8 cellular contexts compared by ENCODE assay signal in genomic region chr2:17752281-17752680, GRCh38. TPM values are rescaled to one million over a fixed set of nuclear protein-coding genes. Genes with fewer than 3 reads are reported as not detected.
A peak's percentile ranks its signal among the peaks of the same experiment; 100 is the strongest.
DNase-seq lines count a peak whose midpoint lies in the region; ATAC-seq, FAIRE-seq and TF ChIP-seq lines count a peak whose summit lies in the region.

No MANE protein-coding gene starts in this region.

- DNase-seq in DND-41 = no peak
- DNase-seq in memory B cell (ENCODE audit: low spot score in 2 of 2) = peak in 1 of 2 donors; percentile 10
- DNase-seq in D721Med (ENCODE audit: insufficient read length, low spot score) = no peak
- DNase-seq in activated CD4-positive, CD25-positive, alpha-beta regulatory T cell (lab: John Stamatoyannopoulos, UW) = no peak
- no peak for DNase-seq in NCI-H345 treated with DMSO at 0.1 percent for 48 hours (lab: John Stamatoyannopoulos, UW; ENCODE audit: unreplicated experiment)
- no peak for DNase-seq in dermis blood vessel endothelial cell

- H3K36me3 Mint-ChIP-seq in memory B cell = peaks cover 1% of the 10 kb centered on the region

- H3K4me3 Mint-ChIP-seq in memory B cell = peak overlapping the region; percentile 90

- peak overlapping the region; percentile 98; the same call in 1 of the 2 replicates for H3K27ac ChIP-seq in DND-41 (ENCODE audit: low read length)

- no peaks in the 10 kb centered on the region for H3K9me3 Mint-ChIP-seq in memory B cell

- peaks cover 57% of the 10 kb centered on the region for H3K4me1 ChIP-seq in DND-41 (ENCODE audit: insufficient read depth, low read length)

- no peak for ATAC-seq in DND-41 (ENCODE audit: insufficient read depth, low read depth)
- ATAC-seq in GM21825 (IDR thresholded peaks at IDR 0.05; ENCODE audit: unreplicated experiment) = peak; percentile 14
- peak; percentile 21 for ATAC-seq in memory B cell (ENCODE audit: low read depth)

- no peaks in the 10 kb centered on the region for H3K27me3 ChIP-seq in DND-41 (ENCODE audit: insufficient read depth, low read length, poor library complexity)

- TF ChIP-seq CTCF in DND-41 (IDR thresholded peaks at IDR 0.05; ENCODE audit: borderline replicate concordance, extremely low read depth, low read length, poor library complexity, severe bottlenecking) = no peak
- no peak for TF ChIP-seq CTCF in WI38 (IDR thresholded peaks at IDR 0.05; ENCODE audit: low read depth, low read length)
- no peak for TF ChIP-seq CTCF in D721Med (IDR thresholded peaks at IDR 0.05; ENCODE audit: insufficient read depth, missing control alignments)

- peak overlapping the region; percentile 94 for H3K27ac Mint-ChIP-seq in memory B cell

- peaks cover 90% of the 10 kb centered on the region for H3K79me2 ChIP-seq in DND-41 (ENCODE audit: insufficient read depth, low read length)

- no peaks in the 10 kb centered on the region for H3K27me3 Mint-ChIP-seq in memory B cell

- no peaks in the 10 kb centered on the region for H3K9me3 ChIP-seq in DND-41 (ENCODE audit: insufficient read depth, low read length, severe bottlenecking)

- H3K4me3 ChIP-seq in DND-41 (ENCODE audit: low read depth in 1 of 2, low read length in 2 of 2) (peak overlapping the region; percentile 97 to 100; a peak in 3 of 4 replicates), WI38 (ENCODE audit: low read depth, low read length) (peak overlapping the region; percentile 89)

- H3K9ac ChIP-seq in DND-41 (ENCODE audit: low read depth, low read length) = peak overlapping the region; percentile 99

- peaks cover 8% of the 10 kb centered on the region; the same call in 1 of the 2 replicates for H3K36me3 ChIP-seq in DND-41 (ENCODE audit: insufficient read depth, low read length)

- H3K4me2 ChIP-seq in DND-41 (ENCODE audit: insufficient read depth, low read length) = peak overlapping the region; percentile 86

- peaks cover 30% of the 10 kb centered on the region for H3K4me1 Mint-ChIP-seq in memory B cell

- no peak overlapping the region for H2AFZ ChIP-seq in DND-41 (ENCODE audit: low read depth, low read length)

- H4K20me1 ChIP-seq in DND-41 (ENCODE audit: insufficient read depth, low read length) = peaks cover 5% of the 10 kb centered on the region; the same call in 1 of the 2 replicates

- FAIRE-seq in D721Med (lab: Jason Lieb, UNC) = no peak

RNA-seq across cellular contexts. Expression of gene SMC6, which starts 1.3 kb away (rescaled TPM):
- total RNA-seq in dermis blood vessel endothelial cell = 30.0 and 32.4 TPM in 2 replicates

RNA-seq across cellular contexts. Expression of gene GEN1, which starts 1.7 kb away (rescaled TPM):
- 7.3 and 20.9 TPM in 2 replicates for total RNA-seq in dermis blood vessel endothelial cell
